1 cellular context compared by ENCODE assay signal in the genomic region with DNA sequence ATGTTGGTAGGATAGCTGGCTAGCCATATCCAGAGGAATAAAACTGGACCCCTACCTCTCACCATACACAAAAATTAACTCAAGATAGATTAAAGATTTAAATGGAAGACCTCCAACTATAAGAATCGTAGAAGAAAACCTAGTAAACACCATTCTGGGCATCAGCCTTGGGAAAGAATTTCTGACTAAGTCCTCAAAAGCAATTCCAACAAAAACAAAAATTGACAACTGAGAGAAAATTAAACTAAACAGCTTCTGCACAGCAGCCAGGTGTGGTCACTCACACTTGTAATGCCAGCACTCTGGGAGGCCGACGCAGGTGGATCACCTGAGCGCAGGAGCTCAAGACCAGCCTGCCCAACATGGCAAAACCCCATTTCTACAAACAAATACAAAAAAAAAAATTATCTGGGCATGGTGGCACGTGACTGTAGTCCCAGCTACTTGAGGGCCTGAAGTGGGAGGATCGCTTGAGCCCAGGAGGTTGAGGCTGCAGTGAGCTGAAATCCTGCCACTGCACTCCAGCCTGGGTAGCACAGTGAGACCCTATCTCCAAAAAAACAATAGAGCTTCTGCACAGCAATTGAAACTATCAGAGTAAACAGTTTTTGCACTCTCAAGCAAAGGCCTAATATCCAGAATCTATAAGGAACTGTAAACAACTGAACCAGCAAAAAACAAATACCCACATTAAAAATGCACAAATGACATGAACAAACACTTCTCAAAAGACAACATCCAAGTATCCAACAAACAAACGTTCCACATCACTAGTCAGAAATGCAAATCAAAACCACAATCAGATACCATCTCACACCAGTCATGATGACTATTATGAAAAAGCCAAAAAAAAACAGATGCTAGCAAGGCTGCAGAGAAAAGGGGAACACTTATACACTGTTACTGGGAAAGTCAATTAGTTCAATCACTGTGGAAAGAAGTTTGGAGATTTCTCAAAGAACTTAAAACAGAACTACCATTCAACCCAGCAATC.
TF ChIP-seq lines count a peak whose summit lies in the region.

No MANE protein-coding gene starts in this region.

TF ChIP-seq in A549, 52 proteins besides CTCF, POLR2A, EP300 and RAD21:
- TF ChIP-seq NFE2L2 (conservative IDR thresholded peaks at IDR 0.05; ENCODE audit: low read length): peak; percentile 19; the same call in 1 of the 2 replicates
- TF ChIP-seq, protein P1, sequence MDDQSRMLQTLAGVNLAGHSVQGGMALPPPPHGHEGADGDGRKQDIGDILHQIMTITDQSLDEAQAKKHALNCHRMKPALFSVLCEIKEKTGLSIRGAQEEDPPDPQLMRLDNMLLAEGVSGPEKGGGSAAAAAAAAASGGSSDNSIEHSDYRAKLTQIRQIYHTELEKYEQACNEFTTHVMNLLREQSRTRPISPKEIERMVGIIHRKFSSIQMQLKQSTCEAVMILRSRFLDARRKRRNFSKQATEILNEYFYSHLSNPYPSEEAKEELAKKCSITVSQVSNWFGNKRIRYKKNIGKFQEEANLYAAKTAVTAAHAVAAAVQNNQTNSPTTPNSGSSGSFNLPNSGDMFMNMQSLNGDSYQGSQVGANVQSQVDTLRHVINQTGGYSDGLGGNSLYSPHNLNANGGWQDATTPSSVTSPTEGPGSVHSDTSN (IDR thresholded peaks at IDR 0.05): no peak
